ENCODE assay signal across 9 cellular contexts in genomic region chr16:29662729-29663019, GRCh38. TPM values are rescaled to one million over a fixed set of nuclear protein-coding genes. Genes with fewer than 3 reads are reported as not detected.
A peak's percentile ranks its signal among the peaks of the same experiment; 100 is the strongest.
DNase-seq lines count a peak whose midpoint lies in the region; ATAC-seq and TF ChIP-seq lines count a peak whose summit lies in the region.
"Had no signal": no experiment of that assay in that cellular context is flagged by ENCODE, and none has a peak within 500 bp of the region (broad histone marks: within the 10 kb centered on the region; RNA-seq: fewer than 3 reads in every experiment).

No MANE protein-coding gene starts in this region.

- peaks cover 11% of the 10 kb centered on the region for H3K4me1 ChIP-seq in suprapubic skin
- H3K4me1 ChIP-seq: gastrocnemius medialis had no signal

- H3K27ac Mint-ChIP-seq in T-cell: peak overlapping the region; percentile 96 to 98

- peaks cover 55 to 79% (median 72%) of the 10 kb centered on the region in 3 donors for H3K4me1 Mint-ChIP-seq in T-cell

- intact Hi-C loops in Right ventricle myocardium superior (cut with DNase I): no loop called here

- WGBS in suprapubic skin: 55% methylated on average over 4 of the region's 4 CpGs

- H3K36me3 Mint-ChIP-seq in T-cell: peaks cover 4% of the 10 kb centered on the region

- H3K4me3 Mint-ChIP-seq in T-cell: peak overlapping the region; percentile 96 to 99 (median 98)

- POLR2A ChIA-PET in T-cell (lab: Charles Lee): interaction anchor here in 1 of 2 donors (0.6 kb wide), 1 partner anchor 972 kb away, joined by 3 read pairs; no protein-coding TSS in a partner anchor

- CTCF ChIA-PET in T-cell (lab: Charles Lee): interaction anchor here in 1 of 2 donors (0.7 kb wide), 1 partner anchor 19 kb away, joined by 3 read pairs; no protein-coding TSS in a partner anchor

- TF ChIP-seq POLR2A in suprapubic skin (IDR thresholded peaks at IDR 0.05): no peak

- peak; percentile 30 to 54 (median 46) for ATAC-seq in T-cell (replicated peaks in 1 of 4)
- ATAC-seq in GM19463 (IDR thresholded peaks at IDR 0.05; ENCODE audit: unreplicated experiment): no peak
- ATAC-seq in Right ventricle myocardium superior (ENCODE audit: poor library complexity): no peak
- no peak for ATAC-seq in activated CD4-positive, CD25-positive, alpha-beta regulatory T cell treated with anti-CD3 and anti-CD28 coated beads, Interleukin-2, amount 50 U/mL, for 24 hours
- ATAC-seq: gastrocnemius medialis had no signal

- H3K36me3 ChIP-seq in suprapubic skin: no peaks in the 10 kb centered on the region
- H3K36me3 ChIP-seq: gastrocnemius medialis had no signal

- no peak for TF ChIP-seq CTCF in coronary artery (IDR thresholded peaks at IDR 0.05)
- no peak for TF ChIP-seq CTCF in suprapubic skin (IDR thresholded peaks at IDR 0.05)

- DNase-seq in activated CD8-positive, alpha-beta memory T cell treated with anti-CD3 and anti-CD28 coated beads, Interleukin-2, amount 50 U/mL, for 4 hours: peak; percentile 32
- DNase-seq in activated CD8-positive, alpha-beta memory T cell treated with anti-CD3 and anti-CD28 coated beads, Interleukin-2, amount 50 U/mL, for 48 hours: no peak
- DNase-seq in T-cell (peak in 33 of 34 experiments; percentile 15 to 63 (median 37)), coronary artery (ENCODE audit: low spot score) (no peak), suprapubic skin (ENCODE audit: low spot score in 2 of 2) (no peak), Right ventricle myocardium superior (no peak)
- DNase-seq: gastrocnemius medialis had no signal

- H3K9me3 ChIP-seq in suprapubic skin: no peaks in the 10 kb centered on the region
- H3K9me3 ChIP-seq: gastrocnemius medialis had no signal

- H3K4me3 ChIP-seq in coronary artery (peak overlapping the region; percentile 11), suprapubic skin (peak overlapping the region; percentile 29)
- H3K4me3 ChIP-seq: gastrocnemius medialis had no signal

- no peaks in the 10 kb centered on the region for H3K27me3 ChIP-seq in suprapubic skin
- H3K27me3 ChIP-seq: gastrocnemius medialis had no signal

- TF ChIP-seq EP300 in suprapubic skin (IDR thresholded peaks at IDR 0.05): no peak

- H3K27me3 Mint-ChIP-seq in T-cell: no peaks in the 10 kb centered on the region

- H3K9me3 Mint-ChIP-seq in T-cell: no peaks in the 10 kb centered on the region

- H3K27ac ChIP-seq in coronary artery (no peak overlapping the region), suprapubic skin (no peak overlapping the region)
- H3K27ac ChIP-seq: gastrocnemius medialis had no signal

RNA-seq across cellular contexts. Expression of gene SPN, which starts 0.4 kb away (rescaled TPM):
- total RNA-seq in T-cell: 100 to 1,000 TPM; 124 to 172 (median 161) TPM
- total RNA-seq in suprapubic skin: 1 to 10 TPM; 2.2 to 6.3 (median 4.7) TPM
- total RNA-seq in Right ventricle myocardium superior: 0.91 TPM

RNA-seq across cellular contexts. Expression of gene QPRT, which starts 16.3 kb away (rescaled TPM):
- total RNA-seq in T-cell (1 to 10 TPM; 1.4 to 2.5 (median 2.1) TPM), suprapubic skin (1 to 10 TPM; 2.2 to 5.5 (median 3.5) TPM), Right ventricle myocardium superior (31.8 TPM)

Comparison
In these comparisons a context has a peak if more than half of its experiments do, and no peak if none do; other contexts are left out.
1. DNase-seq: peak in activated CD8-positive, alpha-beta memory T cell treated with anti-CD3 and anti-CD28 coated beads, Interleukin-2, amount 50 U/mL, for 4 hours (single experiment) and T-cell (33 of 34); none in activated CD8-positive, alpha-beta memory T cell treated with anti-CD3 and anti-CD28 coated beads, Interleukin-2, amount 50 U/mL, for 48 hours (single experiment), coronary artery (single experiment), suprapubic skin (0 of 2) and Right ventricle myocardium superior (single experiment).
2. ATAC-seq: peak in T-cell (4 of 4); none in GM19463 (single experiment), Right ventricle myocardium superior (single experiment) and activated CD4-positive, CD25-positive, alpha-beta regulatory T cell treated with anti-CD3 and anti-CD28 coated beads, Interleukin-2, amount 50 U/mL, for 24 hours (0 of 2).
3. RNA of gene SPN, which starts 0.4 kb away (total RNA-seq): 124 to 172 TPM in T-cell; 2.2 to 6.3 TPM in suprapubic skin and 0.91 TPM in Right ventricle myocardium superior (single experiment); every median in the first group is over 10 times any median in the second.